In genomic region chr5:61319388-61320146, GRCh38 we compare ENCODE assay signal across 8 cellular contexts. TPM values are rescaled to one million over a fixed set of nuclear protein-coding genes. Genes with fewer than 3 reads are reported as not detected.
DNase-seq lines count a peak whose midpoint lies in the region; ATAC-seq and TF ChIP-seq lines count a peak whose summit lies in the region.

No MANE protein-coding gene starts in this region.

- H3K4me1 ChIP-seq in naive thymus-derived CD4-positive, alpha-beta T cell (ENCODE audit: control insufficient read depth in 2 of 2, insufficient read depth in 2 of 2, low read length in 2 of 2), result peaks cover 0 to 10% of the 10 kb centered on the region in 2 donors
- peaks cover 4 to 24% (median 17%) of the 10 kb centered on the region in 4 donors for H3K4me1 ChIP-seq in esophagus muscularis mucosa

- H3K27ac ChIP-seq in caudate nucleus (ENCODE audit: low read depth, low read length) (peak overlapping the region; percentile 15), esophagus muscularis mucosa (replicated peaks in 1 of 4) (peak overlapping the region in 2 of 4 donors; percentile 2 to 12)
- H3K27ac ChIP-seq in naive thymus-derived CD4-positive, alpha-beta T cell (ENCODE audit: low read depth, low read length), result no peak overlapping the region

- DNase-seq in GM12865 (ENCODE audit: low read depth) (peak; percentile 94), caudate nucleus (lab: John Stamatoyannopoulos, UW) (peak in 8 of 61 donors; percentile 11 to 45 (median 24)), esophagus muscularis mucosa (ENCODE audit: extremely low spot score) (no peak), EL (no peak)
- DNase-seq in naive thymus-derived CD4-positive, alpha-beta T cell, result peak in 5 of 9 donors; percentile 28 to 42 (median 37)
- no peak for DNase-seq in activated T-helper 2 cell treated with anti-CD3 and anti-CD28 coated beads, Interferon-gamma antibody, Interleukin-2, Interleukin-4, amounts not matched to agents 10 μg/mL and 5 μg/mL and 100 μg/mL, durations not matched to agents 14 hours and 24 hours and 36 hours (ENCODE audit: low spot score)

- TF ChIP-seq POLR2A in esophagus muscularis mucosa (IDR thresholded peaks at IDR 0.05; ENCODE audit: low read depth), result no peak

- peaks cover 0 to 5% (median 0%) of the 10 kb centered on the region in 5 donors for H3K36me3 Mint-ChIP-seq in naive thymus-derived CD4-positive, alpha-beta T cell
- no peaks in the 10 kb centered on the region for H3K36me3 Mint-ChIP-seq in activated T-helper 2 cell treated with anti-CD3 and anti-CD28 coated beads, Interferon-gamma antibody, Interleukin-2, Interleukin-4, amounts not matched to agents 10 μg/mL and 5 μg/mL and 100 μg/mL, durations not matched to agents 14 hours and 24 hours and 36 hours (ENCODE audit: low read depth)

- peak overlapping the region in 6 of 9 donors; percentile 8 to 76 (median 64) for H3K27ac Mint-ChIP-seq in naive thymus-derived CD4-positive, alpha-beta T cell
- no peak overlapping the region for H3K27ac Mint-ChIP-seq in activated T-helper 2 cell treated with anti-CD3 and anti-CD28 coated beads, Interferon-gamma antibody, Interleukin-2, Interleukin-4, amounts not matched to agents 10 μg/mL and 5 μg/mL and 100 μg/mL, durations not matched to agents 14 hours and 24 hours and 36 hours

- H3K36me3 ChIP-seq in naive thymus-derived CD4-positive, alpha-beta T cell (ENCODE audit: control insufficient read depth in 2 of 3, insufficient read depth in 3 of 3, low read length in 3 of 3), result no peaks in the 10 kb centered on the region
- H3K36me3 ChIP-seq in esophagus muscularis mucosa, result no peaks in the 10 kb centered on the region

- no peak overlapping the region for H3K4me3 ChIP-seq in GM12865 (ENCODE audit: low read depth, low read length)
- peak overlapping the region; percentile 24 for H3K4me3 ChIP-seq in naive thymus-derived CD4-positive, alpha-beta T cell (ENCODE audit: low read length)
- H3K4me3 ChIP-seq in esophagus muscularis mucosa, result no peak overlapping the region

- ATAC-seq in GM21423 (IDR thresholded peaks at IDR 0.05; ENCODE audit: unreplicated experiment) (peak; percentile 99), HG03571 (IDR thresholded peaks at IDR 0.05; ENCODE audit: unreplicated experiment) (peak; percentile 99)
- peak; percentile 73 for ATAC-seq in naive thymus-derived CD4-positive, alpha-beta T cell

- CTCF ChIA-PET in naive thymus-derived CD4-positive, alpha-beta T cell (lab: Charles Lee), result no interaction called here

- H3K27me3 Mint-ChIP-seq in naive thymus-derived CD4-positive, alpha-beta T cell, result peaks cover 0 to 23% (median 12%) of the 10 kb centered on the region in 5 donors
- peaks cover 1% of the 10 kb centered on the region for H3K27me3 Mint-ChIP-seq in activated T-helper 2 cell treated with anti-CD3 and anti-CD28 coated beads, Interferon-gamma antibody, Interleukin-2, Interleukin-4, amounts not matched to agents 10 μg/mL and 5 μg/mL and 100 μg/mL, durations not matched to agents 14 hours and 24 hours and 36 hours (ENCODE audit: low read depth)

- TF ChIP-seq EP300 in esophagus muscularis mucosa (IDR thresholded peaks at IDR 0.05), result no peak

- peaks cover 8 to 14% (median 11%) of the 10 kb centered on the region in 7 donors for H3K4me1 Mint-ChIP-seq in naive thymus-derived CD4-positive, alpha-beta T cell
- peaks cover 14% of the 10 kb centered on the region for H3K4me1 Mint-ChIP-seq in activated T-helper 2 cell treated with anti-CD3 and anti-CD28 coated beads, Interferon-gamma antibody, Interleukin-2, Interleukin-4, amounts not matched to agents 10 μg/mL and 5 μg/mL and 100 μg/mL, durations not matched to agents 14 hours and 24 hours and 36 hours (ENCODE audit: low read depth)

- intact Hi-C loops in naive thymus-derived CD4-positive, alpha-beta T cell (cut with micrococcal nuclease), result loop anchor here in 1 of 2 donors (1.0 kb wide), 1 partner anchor 12 kb away; no protein-coding TSS in a partner anchor
- intact Hi-C loops in activated T-helper 2 cell treated with anti-CD3 and anti-CD28 coated beads, Interferon-gamma antibody, Interleukin-2, Interleukin-4, amounts not matched to agents 10 μg/mL and 5 μg/mL and 100 μg/mL, durations not matched to agents 14 hours and 24 hours and 36 hours (cut with micrococcal nuclease), result no loop called here
- intact Hi-C loops in esophagus muscularis mucosa (cut with DNase I), result loop anchor here (10.0 kb wide), 1 partner anchor 45 kb away; no protein-coding TSS in a partner anchor

- no peaks in the 10 kb centered on the region for H3K27me3 ChIP-seq in naive thymus-derived CD4-positive, alpha-beta T cell (ENCODE audit: control insufficient read depth in 2 of 2, insufficient read depth in 2 of 2, low read length in 2 of 2)
- no peaks in the 10 kb centered on the region for H3K27me3 ChIP-seq in esophagus muscularis mucosa

- H3K4me3 Mint-ChIP-seq in naive thymus-derived CD4-positive, alpha-beta T cell, result peak overlapping the region in 9 of 10 donors; percentile 53 to 85 (median 76)
- no peak overlapping the region for H3K4me3 Mint-ChIP-seq in activated T-helper 2 cell treated with anti-CD3 and anti-CD28 coated beads, Interferon-gamma antibody, Interleukin-2, Interleukin-4, amounts not matched to agents 10 μg/mL and 5 μg/mL and 100 μg/mL, durations not matched to agents 14 hours and 24 hours and 36 hours (ENCODE audit: low read depth)

- no peaks in the 10 kb centered on the region for H3K9me3 Mint-ChIP-seq in naive thymus-derived CD4-positive, alpha-beta T cell
- no peaks in the 10 kb centered on the region for H3K9me3 Mint-ChIP-seq in activated T-helper 2 cell treated with anti-CD3 and anti-CD28 coated beads, Interferon-gamma antibody, Interleukin-2, Interleukin-4, amounts not matched to agents 10 μg/mL and 5 μg/mL and 100 μg/mL, durations not matched to agents 14 hours and 24 hours and 36 hours

- no peak for TF ChIP-seq CTCF in GM12865 (IDR thresholded peaks at IDR 0.05; ENCODE audit: insufficient read depth, low read depth, low read length, missing control alignments)
- no peak for TF ChIP-seq CTCF in esophagus muscularis mucosa (IDR thresholded peaks at IDR 0.05)

- POLR2A ChIA-PET in naive thymus-derived CD4-positive, alpha-beta T cell (lab: Charles Lee), result interaction anchor here (0.8 to 2.2 kb wide), 3 partner anchors 11 to 23 kb away, joined by 3 to 8 read pairs (median 3); partner anchors contain the start of gene ZSWIM6

- 39% methylated on average over 8 of the region's 9 CpGs for WGBS in esophagus muscularis mucosa

- H3K9me3 ChIP-seq in naive thymus-derived CD4-positive, alpha-beta T cell (ENCODE audit: control insufficient read depth in 2 of 3, low read length in 3 of 3), result no peaks in the 10 kb centered on the region
- no peaks in the 10 kb centered on the region for H3K9me3 ChIP-seq in esophagus muscularis mucosa

RNA-seq across cellular contexts. Expression of gene ZSWIM6, which starts 12.5 kb away (rescaled TPM):
- 10 to 100 TPM in 3 of 5 experiments, 1 to 10 TPM in 2; 4.2 to 18.5 (median 11.5) TPM for total RNA-seq in naive thymus-derived CD4-positive, alpha-beta T cell
- under 1 TPM; 0.29 to 0.48 TPM for polyA plus RNA-seq in naive thymus-derived CD4-positive, alpha-beta T cell
- total RNA-seq in activated T-helper 2 cell treated with anti-CD3 and anti-CD28 coated beads, Interferon-gamma antibody, Interleukin-2, Interleukin-4, amounts not matched to agents 10 μg/mL and 5 μg/mL and 100 μg/mL, durations not matched to agents 14 hours and 24 hours and 36 hours, result 8.9 TPM in 2 replicates
- total RNA-seq in esophagus muscularis mucosa, result 10 to 100 TPM; 10.2 to 16.4 (median 12.5) TPM

Comparison
In these comparisons a context has a peak if more than half of its experiments do, and no peak if none do; other contexts are left out.
1. DNase-seq: peak in GM12865 (single experiment) and naive thymus-derived CD4-positive, alpha-beta T cell (5 of 9); none in activated T-helper 2 cell treated with anti-CD3 and anti-CD28 coated beads, Interferon-gamma antibody, Interleukin-2, Interleukin-4, amounts not matched to agents 10 μg/mL and 5 μg/mL and 100 μg/mL, durations not matched to agents 14 hours and 24 hours and 36 hours (single experiment), esophagus muscularis mucosa (single experiment) and EL (single experiment).
2. Peak in every context shown above with its lines, with median percentiles within 50 percentile points of each other: ATAC-seq.